In the genomic region with DNA sequence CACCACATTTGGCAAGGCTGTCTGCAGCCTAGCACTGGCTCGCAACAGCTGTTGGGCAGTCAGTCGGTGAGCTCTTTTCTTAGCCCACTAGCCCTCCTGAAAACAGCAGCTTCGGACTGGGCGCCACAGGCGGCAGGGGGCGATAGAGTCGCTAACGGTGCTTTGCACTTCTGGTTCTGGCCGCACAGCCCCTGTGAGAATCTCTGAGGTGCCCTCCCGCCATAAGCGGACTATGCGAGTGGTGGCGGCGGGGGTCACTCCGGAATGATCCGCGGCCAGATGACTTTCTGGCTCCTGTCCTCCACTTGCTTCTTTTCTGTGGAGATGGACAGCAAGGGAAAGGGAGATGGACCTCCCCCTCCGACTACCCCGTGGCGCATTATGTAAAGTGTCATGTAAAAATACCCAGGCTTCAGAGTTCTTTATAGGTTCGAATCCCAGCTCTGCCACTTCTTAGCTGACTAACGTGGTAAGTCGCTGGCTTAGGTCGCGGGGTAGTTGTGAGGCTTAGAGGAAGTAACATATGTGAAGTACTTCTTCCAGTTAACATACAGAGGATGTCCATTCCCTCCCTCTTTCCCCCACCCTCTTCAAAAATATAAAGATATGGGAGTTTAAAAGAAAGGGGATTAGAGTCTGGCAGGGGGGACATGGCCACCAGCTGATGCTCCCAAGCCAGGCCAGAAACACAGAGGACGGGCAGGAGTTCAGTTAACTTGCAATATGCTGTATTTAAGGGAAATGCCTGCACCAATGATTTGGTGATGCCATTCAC, we compare ENCODE assay signal across 9 cellular contexts. TPM values are rescaled to one million over a fixed set of nuclear protein-coding genes. Genes with fewer than 3 reads are reported as not detected.
DNase-seq lines count a peak whose midpoint lies in the region; ATAC-seq, FAIRE-seq and TF ChIP-seq lines count a peak whose summit lies in the region.
"Had no signal": no experiment of that assay in that cellular context is flagged by ENCODE, and none has a peak within 500 bp of the region (broad histone marks: within the 10 kb centered on the region; RNA-seq: fewer than 3 reads in every experiment).

No MANE protein-coding gene starts in this region.

- H3K27me3 Mint-ChIP-seq in CD8-positive, alpha-beta T cell (ENCODE audit: low read depth): peaks cover 30% of the 10 kb centered on the region

- no peaks in the 10 kb centered on the region for H4K20me1 ChIP-seq in HCT116 (ENCODE audit: insufficient read depth)

- no peak overlapping the region for H3K9ac ChIP-seq in HCT116 (ENCODE audit: low read length)
- H3K9ac ChIP-seq in iPS-20b (ENCODE audit: low read depth, low read length): no peak overlapping the region

- ATAC-seq in HCT116 (peak; percentile 94), GM18861 (IDR thresholded peaks at IDR 0.05; ENCODE audit: unreplicated experiment) (no peak)
- ATAC-seq in CD8-positive, alpha-beta T cell: no peak

- no peaks in the 10 kb centered on the region for H3K4me1 Mint-ChIP-seq in CD8-positive, alpha-beta T cell (ENCODE audit: low read depth)

- FAIRE-seq in RCC 7860 (lab: Jason Lieb, UNC): no peak

- H3K4me1 ChIP-seq in HCT116 (ENCODE audit: control insufficient read depth in 1 of 2, insufficient read depth in 2 of 2, low read length in 2 of 2): no peaks in the 10 kb centered on the region
- H3K4me1 ChIP-seq in iPS-20b (ENCODE audit: insufficient read depth, low read length): no peaks in the 10 kb centered on the region
- H3K4me1 ChIP-seq in CD8-positive, alpha-beta T cell (ENCODE audit: insufficient read depth, low read length): peaks cover 4% of the 10 kb centered on the region

- POLR2A ChIA-PET in HCT116 (lab: Charles Lee): interaction anchor here (0.6 kb wide), 1 partner anchor 1164 kb away, joined by 4 read pairs; no protein-coding TSS in a partner anchor
- POLR2A ChIA-PET in CD8-positive, alpha-beta T cell (lab: Charles Lee): no interaction called here

- H3K36me3 ChIP-seq in HCT116 (ENCODE audit: control insufficient read depth in 1 of 2, insufficient read depth in 2 of 2, low read length in 2 of 2): no peaks in the 10 kb centered on the region
- H3K36me3 ChIP-seq in iPS-20b (ENCODE audit: insufficient read depth, low read depth, low read length): no peaks in the 10 kb centered on the region
- H3K36me3 ChIP-seq in CD8-positive, alpha-beta T cell (ENCODE audit: insufficient read depth, low read length): no peaks in the 10 kb centered on the region

- peak; percentile 51 for TF ChIP-seq RAD21 in HCT116 (IDR thresholded peaks at IDR 0.05; ENCODE audit: low read depth)

- intact Hi-C loops in HCT116 (cut with micrococcal nuclease): loop anchor here (1.0 to 10.0 kb wide), 2 partner anchors 564 to 606 kb away; no protein-coding TSS in a partner anchor
- intact Hi-C loops in CD8-positive, alpha-beta T cell (cut with DNase I, micrococcal nuclease): no loop called here

- DNase-seq in GM10266 (ENCODE audit: extremely low spot score) (peak; percentile 18), HCT116 (ENCODE audit: low read depth, low spot score) (peak; percentile 19), SK-N-DZ (ENCODE audit: low spot score) (peak; percentile 81), RCC 7860 (ENCODE audit: low spot score) (no peak), GDM1 (lab: John Stamatoyannopoulos, UW) (no peak)
- no peak for DNase-seq in CD8-positive, alpha-beta T cell

- no peak overlapping the region for H3K4me3 Mint-ChIP-seq in CD8-positive, alpha-beta T cell

- no peaks in the 10 kb centered on the region for H3K36me3 Mint-ChIP-seq in CD8-positive, alpha-beta T cell

- no peak overlapping the region for H3K27ac Mint-ChIP-seq in CD8-positive, alpha-beta T cell

- H3K27ac ChIP-seq in HCT116 (ENCODE audit: low read depth, low read length) (no peak overlapping the region), iPS-20b (ENCODE audit: low read length) (no peak overlapping the region)
- H3K27ac ChIP-seq in CD8-positive, alpha-beta T cell (ENCODE audit: low read depth, low read length): no peak overlapping the region

- no peak for TF ChIP-seq POLR2A in HCT116 (IDR thresholded peaks at IDR 0.05; ENCODE audit: borderline replicate concordance, extremely low read depth, insufficient read depth, insufficient read length)

- H3K4me2 ChIP-seq in HCT116 (ENCODE audit: low read length): peak overlapping the region; percentile 33; the same call in 1 of the 2 replicates

- H3K9me3 Mint-ChIP-seq in CD8-positive, alpha-beta T cell: no peaks in the 10 kb centered on the region

- no peaks in the 10 kb centered on the region for H3K9me2 ChIP-seq in HCT116 (ENCODE audit: insufficient read depth)

- RAD21 ChIA-PET in HCT116 (lab: Charles Lee; ENCODE audit: low non-redundant PET in 1 of 2, low total read pairs in 2 of 2, uncharacterized antibody in 2 of 2, unreplicated experiment in 2 of 2): no interaction called here

- CTCF ChIA-PET in HCT116 (lab: Charles Lee): interaction anchor here (0.7 to 2.2 kb wide), 8 partner anchors 10 to 608 kb away, joined by 3 to 8 read pairs (median 6); no protein-coding TSS in a partner anchor
- CTCF ChIA-PET in CD8-positive, alpha-beta T cell (lab: Charles Lee): no interaction called here

- H2AFZ ChIP-seq in HCT116 (ENCODE audit: low read depth, low read length, poor library complexity, severe bottlenecking): no peak overlapping the region

- H3K9me3 ChIP-seq in HCT116 (ENCODE audit: control insufficient read depth in 1 of 2, insufficient read depth in 1 of 2, low read depth in 1 of 2, low read length in 2 of 2): no peaks in the 10 kb centered on the region
- H3K9me3 ChIP-seq in iPS-20b (ENCODE audit: insufficient read depth, low read depth, low read length): no peaks in the 10 kb centered on the region
- no peaks in the 10 kb centered on the region for H3K9me3 ChIP-seq in CD8-positive, alpha-beta T cell (ENCODE audit: low read length)

- TF ChIP-seq CTCF in GM10266 (IDR thresholded peaks at IDR 0.05; ENCODE audit: control insufficient read depth, insufficient read depth, low read depth, missing control alignments) (peak; percentile 36), HCT116 (IDR thresholded peaks at IDR 0.05 in 2 of 3, conservative IDR thresholded peaks at IDR 0.05 in 1 of 3; ENCODE audit: borderline replicate concordance in 1 of 3, insufficient read depth in 1 of 3, low read depth in 2 of 3, low read length in 2 of 3) (peak; percentile 35 to 58 (median 55); a peak in 5 of 6 replicates)
- TF ChIP-seq CTCF in CD8-positive, alpha-beta T cell (IDR thresholded peaks at IDR 0.05): no peak

- BruUV-seq in HCT116 (replicated peaks; lab: Mats Ljungman, UMichigan): TSS peak; percentile 100

- H3K79me2 ChIP-seq in HCT116 (ENCODE audit: insufficient read depth, low read length): no peaks in the 10 kb centered on the region

- H3K4me3 ChIP-seq in HCT116 (replicated peaks in 1 of 2; ENCODE audit: low read depth in 1 of 2, low read length in 2 of 2) (no peak overlapping the region), iPS-20b (ENCODE audit: low read length) (peak overlapping the region; percentile 63; the same call in 1 of the 2 replicates)
- no peak overlapping the region for H3K4me3 ChIP-seq in CD8-positive, alpha-beta T cell (ENCODE audit: low read depth, low read length)

- H3K27me3 ChIP-seq in HCT116 (ENCODE audit: insufficient read depth, low read length) (no peaks in the 10 kb centered on the region; the same call in 1 of the 2 replicates), iPS-20b (ENCODE audit: insufficient read depth, low read length) (peaks cover 76% of the 10 kb centered on the region)
- no peaks in the 10 kb centered on the region for H3K27me3 ChIP-seq in CD8-positive, alpha-beta T cell (ENCODE audit: insufficient read depth, low read length)

TF ChIP-seq in HCT116, 20 proteins besides CTCF, POLR2A, EP300 and RAD21 (continues in another document):
- TF ChIP-seq FOSL1 (IDR thresholded peaks at IDR 0.05; ENCODE audit: low read depth) (no peak), SIN3A (IDR thresholded peaks at IDR 0.05; ENCODE audit: low read depth) (no peak), EGR1 (IDR thresholded peaks at IDR 0.05; ENCODE audit: low read depth) (no peak), ELF1 (IDR thresholded peaks at IDR 0.05; ENCODE audit: borderline replicate concordance, low read depth) (no peak), ZNF274 (IDR thresholded peaks at IDR 0.05; ENCODE audit: low read depth, low read length) (no peak), YY1 (IDR thresholded peaks at IDR 0.05; ENCODE audit: extremely low read depth, insufficient replicate concordance, low read depth, low read length) (no peak), SRF (IDR thresholded peaks at IDR 0.05; ENCODE audit: low read depth) (no peak), JUND (IDR thresholded peaks at IDR 0.05) (no peak), CEBPB (IDR thresholded peaks at IDR 0.05; ENCODE audit: low read depth) (no peak)
- TF ChIP-seq, protein P1, sequence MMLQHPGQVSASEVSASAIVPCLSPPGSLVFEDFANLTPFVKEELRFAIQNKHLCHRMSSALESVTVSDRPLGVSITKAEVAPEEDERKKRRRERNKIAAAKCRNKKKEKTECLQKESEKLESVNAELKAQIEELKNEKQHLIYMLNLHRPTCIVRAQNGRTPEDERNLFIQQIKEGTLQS (IDR thresholded peaks at IDR 0.05): no peak
- TF ChIP-seq, protein P2, sequence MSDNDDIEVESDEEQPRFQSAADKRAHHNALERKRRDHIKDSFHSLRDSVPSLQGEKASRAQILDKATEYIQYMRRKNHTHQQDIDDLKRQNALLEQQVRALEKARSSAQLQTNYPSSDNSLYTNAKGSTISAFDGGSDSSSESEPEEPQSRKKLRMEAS (IDR thresholded peaks at IDR 0.05): no peak
- TF ChIP-seq, protein P3, sequence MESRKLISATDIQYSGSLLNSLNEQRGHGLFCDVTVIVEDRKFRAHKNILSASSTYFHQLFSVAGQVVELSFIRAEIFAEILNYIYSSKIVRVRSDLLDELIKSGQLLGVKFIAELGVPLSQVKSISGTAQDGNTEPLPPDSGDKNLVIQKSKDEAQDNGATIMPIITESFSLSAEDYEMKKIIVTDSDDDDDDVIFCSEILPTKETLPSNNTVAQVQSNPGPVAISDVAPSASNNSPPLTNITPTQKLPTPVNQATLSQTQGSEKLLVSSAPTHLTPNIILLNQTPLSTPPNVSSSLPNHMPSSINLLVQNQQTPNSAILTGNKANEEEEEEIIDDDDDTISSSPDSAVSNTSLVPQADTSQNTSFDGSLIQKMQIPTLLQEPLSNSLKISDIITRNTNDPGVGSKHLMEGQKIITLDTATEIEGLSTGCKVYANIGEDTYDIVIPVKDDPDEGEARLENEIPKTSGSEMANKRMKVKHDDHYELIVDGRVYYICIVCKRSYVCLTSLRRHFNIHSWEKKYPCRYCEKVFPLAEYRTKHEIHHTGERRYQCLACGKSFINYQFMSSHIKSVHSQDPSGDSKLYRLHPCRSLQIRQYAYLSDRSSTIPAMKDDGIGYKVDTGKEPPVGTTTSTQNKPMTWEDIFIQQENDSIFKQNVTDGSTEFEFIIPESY (IDR thresholded peaks at IDR 0.05; ENCODE audit: extremely low read depth, insufficient replicate concordance, low read length): no peak

RNA-seq across cellular contexts. Expression of a gene that starts 11.0 kb away (rescaled TPM):
- not detected for total RNA-seq in HCT116 (2021; ENCODE audit: unreplicated experiment)
- not detected in 2 replicates for polyA plus RNA-seq in HCT116 (2012)
- polyA plus RNA-seq in SK-N-DZ (2014; cell fraction: cytosol; rRNA removed): 14.0 and 20.0 TPM in 2 replicates
- 14.5 and 21.1 TPM in 2 replicates for polyA plus RNA-seq in SK-N-DZ (2014; cell fraction: nucleus; rRNA removed)
- total RNA-seq in CD8-positive, alpha-beta T cell: not detected
- total RNA-seq: liver had no signal
- polyA plus RNA-seq: liver had no signal

Comparison
In these comparisons a context has a peak if more than half of its experiments do, and no peak if none do; other contexts are left out.
1. DNase-seq: peak in GM10266 (single experiment), HCT116 (single experiment) and SK-N-DZ (single experiment); none in CD8-positive, alpha-beta T cell (0 of 7), RCC 7860 (single experiment) and GDM1 (single experiment).